ENCODE assay signal across 8 cellular contexts in the genomic region with DNA sequence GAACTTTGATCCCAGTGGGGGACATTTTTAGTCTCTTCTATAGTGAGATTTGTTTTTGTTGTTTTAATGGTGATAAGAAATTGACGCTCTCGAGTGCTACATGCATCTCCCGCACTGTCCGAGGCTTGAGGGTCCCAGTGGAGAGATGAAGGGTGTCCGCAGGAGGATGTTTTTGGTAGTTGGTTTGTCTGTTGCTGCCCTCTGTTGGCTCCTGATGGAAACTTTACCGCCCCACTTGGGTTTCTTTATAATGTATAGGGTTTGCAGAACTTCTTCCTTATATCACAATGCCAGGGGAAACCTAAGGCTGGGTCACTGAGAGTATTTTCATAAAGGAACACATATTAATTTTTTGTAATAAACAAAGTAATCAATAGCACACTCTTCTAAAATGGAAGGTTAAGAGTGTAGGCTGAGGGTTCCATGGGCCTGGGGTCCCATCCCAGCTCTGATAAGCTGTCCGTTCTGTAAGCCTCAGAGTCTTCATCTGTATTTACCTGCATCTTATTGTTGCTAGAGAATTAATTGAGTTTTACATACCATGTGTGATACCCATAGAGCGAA.
DNase-seq lines count a peak whose midpoint lies in the region; ATAC-seq and TF ChIP-seq lines count a peak whose summit lies in the region.

No MANE protein-coding gene starts in this region.

- DNase-seq in AG09309 (ENCODE audit: low read depth) = no peak
- peak; percentile 18 for DNase-seq in RPMI8226
- DNase-seq in germinal center (ENCODE audit: low spot score) = peak; percentile 54
- no peak for DNase-seq in KG1 (lab: John Stamatoyannopoulos, UW)
- DNase-seq in OCI-M2 (lab: John Stamatoyannopoulos, UW; ENCODE audit: unreplicated experiment) = no peak

- H3K4me3 ChIP-seq in AG09309 (ENCODE audit: control insufficient read depth, low read depth, low read length) = no peak overlapping the region

- peak; percentile 52 for TF ChIP-seq CTCF in AG09309 (IDR thresholded peaks at IDR 0.05; ENCODE audit: control insufficient read depth, insufficient read depth, low read depth, low read length, missing control alignments)

- ATAC-seq in GM18867 (IDR thresholded peaks at IDR 0.05; ENCODE audit: unreplicated experiment) = peak; percentile 53
- no peak for ATAC-seq in HG02588 (IDR thresholded peaks at IDR 0.05; ENCODE audit: unreplicated experiment)
- ATAC-seq in GM18498 (IDR thresholded peaks at IDR 0.05; ENCODE audit: unreplicated experiment) = no peak

Comparison
In these comparisons a context has a peak if more than half of its experiments do, and no peak if none do; other contexts are left out.
1. DNase-seq: peak in RPMI8226 (single experiment) and germinal center (single experiment); none in AG09309 (single experiment), KG1 (single experiment) and OCI-M2 (single experiment).